ENCODE assay signal across 9 cellular contexts in the genomic region with DNA sequence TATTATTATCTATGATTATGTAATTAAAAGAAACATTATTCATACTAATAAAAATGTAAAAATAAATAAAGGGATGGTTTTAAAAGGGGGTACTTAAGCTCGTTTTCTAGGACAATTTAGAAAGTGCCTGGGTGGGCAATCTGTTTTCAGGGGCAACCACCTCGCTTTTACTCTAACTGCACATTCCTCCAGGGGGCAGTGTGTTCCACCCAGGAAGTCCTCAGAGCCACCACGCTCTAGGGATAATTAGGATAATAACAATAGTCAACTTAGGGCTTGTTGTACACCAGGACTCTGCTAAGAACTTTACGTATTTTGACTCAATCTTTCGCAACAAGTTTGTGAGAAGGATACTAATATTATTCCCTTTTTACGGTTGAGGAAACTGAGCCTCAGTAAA.
DNase-seq lines count a peak whose midpoint lies in the region; ATAC-seq, FAIRE-seq and TF ChIP-seq lines count a peak whose summit lies in the region.
"Had no signal": no experiment of that assay in that cellular context is flagged by ENCODE, and none has a peak within 500 bp of the region (broad histone marks: within the 10 kb centered on the region; RNA-seq: fewer than 3 reads in every experiment).

No MANE protein-coding gene starts in this region.

- no peak overlapping the region for H3K27ac Mint-ChIP-seq in stimulated activated naive CD8-positive, alpha-beta T cell treated with anti-CD3 and anti-CD28 coated beads, Interleukin-15, amount 100 ng/mL, for 72 hours

- H3K9me3 Mint-ChIP-seq in stimulated activated naive CD8-positive, alpha-beta T cell treated with anti-CD3 and anti-CD28 coated beads, Interleukin-15, amount 100 ng/mL, for 72 hours: no peaks in the 10 kb centered on the region

- no peak overlapping the region for H3K4me3 ChIP-seq in gastrocnemius medialis

- H3K27me3 ChIP-seq in gastrocnemius medialis: no peaks in the 10 kb centered on the region

- no peaks in the 10 kb centered on the region for H3K36me3 ChIP-seq in gastrocnemius medialis

- peak in 1 of 5 experiments; percentile 36 for TF ChIP-seq CTCF in gastrocnemius medialis (IDR thresholded peaks at IDR 0.05 in 4 of 5, conservative IDR thresholded peaks at IDR 0.05 in 1 of 5)

- H3K4me1 ChIP-seq in gastrocnemius medialis: no peaks in the 10 kb centered on the region

- H3K27me3 Mint-ChIP-seq in stimulated activated naive CD8-positive, alpha-beta T cell treated with anti-CD3 and anti-CD28 coated beads, Interleukin-15, amount 100 ng/mL, for 72 hours: no peaks in the 10 kb centered on the region

- H3K9me3 ChIP-seq in gastrocnemius medialis: no peaks in the 10 kb centered on the region

- no peak overlapping the region for H3K27ac ChIP-seq in gastrocnemius medialis

- in situ Hi-C loops in gastrocnemius medialis (cut with MboI; ENCODE audit: low sequenced_read_pairs in 4 of 4): no loop called here

- H3K4me3 Mint-ChIP-seq in stimulated activated naive CD8-positive, alpha-beta T cell treated with anti-CD3 and anti-CD28 coated beads, Interleukin-15, amount 100 ng/mL, for 72 hours: no peak overlapping the region

- no peak for TF ChIP-seq POLR2A in gastrocnemius medialis (IDR thresholded peaks at IDR 0.05)

- no peak for ATAC-seq in stimulated activated naive CD8-positive, alpha-beta T cell treated with anti-CD3 and anti-CD28 coated beads, Interleukin-15, Interleukin-2, amounts not matched to agents 100 U/mL and 50 U/mL, for 24 hours
- ATAC-seq in stimulated activated naive CD8-positive, alpha-beta T cell treated with anti-CD3 and anti-CD28 coated beads, Interleukin-15, amount 100 ng/mL, for 72 hours: no peak
- no peak for ATAC-seq in gastrocnemius medialis

- FAIRE-seq in RCC 7860 (lab: Jason Lieb, UNC): no peak

- intact Hi-C loops in gastrocnemius medialis (cut with DNase I; ENCODE audit: low total_unique reads): no loop called here

- H3K4me1 Mint-ChIP-seq in stimulated activated naive CD8-positive, alpha-beta T cell treated with anti-CD3 and anti-CD28 coated beads, Interleukin-15, amount 100 ng/mL, for 72 hours: no peaks in the 10 kb centered on the region

- DNase-seq in stimulated activated naive CD8-positive, alpha-beta T cell treated with anti-CD3 and anti-CD28 coated beads, Interleukin-15, Interleukin-2, amounts not matched to agents 100 U/mL and 50 U/mL, for 24 hours: peak; percentile 3
- DNase-seq in stimulated activated naive CD8-positive, alpha-beta T cell treated with anti-CD3 and anti-CD28 coated beads, Interleukin-15, amount 100 ng/mL, for 72 hours: no peak
- DNase-seq in NCI-H1048 (lab: John Stamatoyannopoulos, UW): peak; percentile 6
- peak; percentile 5 for DNase-seq in fibroblast of peridontal ligament (ENCODE audit: extremely low read depth)
- no peak for DNase-seq in epidermal melanocyte (ENCODE audit: insufficient read length, low spot score)
- no peak for DNase-seq in RCC 7860 (ENCODE audit: low spot score)
- no peak for DNase-seq in activated naive CD4-positive, alpha-beta T cell treated with anti-CD3 and anti-CD28 coated beads, Interleukin-2, amount 50 U/mL, for 16 hours
- DNase-seq in gastrocnemius medialis: no peak
- DNase-seq: anterior cingulate cortex had no signal

Comparison
In these comparisons a context has a peak if more than half of its experiments do, and no peak if none do; other contexts are left out.
1. DNase-seq: peak in stimulated activated naive CD8-positive, alpha-beta T cell treated with anti-CD3 and anti-CD28 coated beads, Interleukin-15, Interleukin-2, amounts not matched to agents 100 U/mL and 50 U/mL, for 24 hours (single experiment), NCI-H1048 (single experiment) and fibroblast of peridontal ligament (single experiment); none in stimulated activated naive CD8-positive, alpha-beta T cell treated with anti-CD3 and anti-CD28 coated beads, Interleukin-15, amount 100 ng/mL, for 72 hours (0 of 2), epidermal melanocyte (single experiment), RCC 7860 (single experiment), activated naive CD4-positive, alpha-beta T cell treated with anti-CD3 and anti-CD28 coated beads, Interleukin-2, amount 50 U/mL, for 16 hours (single experiment) and gastrocnemius medialis (0 of 2).